ENCODE assay signal across 8 cellular contexts in genomic region chr7:111561659-111561908, GRCh38. TPM values are rescaled to one million over a fixed set of nuclear protein-coding genes. Genes with fewer than 3 reads are reported as not detected.
DNase-seq lines count a peak whose midpoint lies in the region; ATAC-seq lines count a peak whose summit lies in the region.

No MANE protein-coding gene starts in this region.

- peaks cover 10% of the 10 kb centered on the region for H3K36me3 Mint-ChIP-seq in T-helper 1 cell treated with Interleukin-12 subunit alpha and Interleukin-12 subunit beta and Interleukin-4 antibody, amounts not matched to agents 30 μg/mL and 1 μg/mL, for 36 hours (ENCODE audit: low read depth)
- peaks cover 13% of the 10 kb centered on the region for H3K36me3 Mint-ChIP-seq in activated CD8-positive, alpha-beta memory T cell treated with anti-CD3 and anti-CD28 coated beads, Interleukin-2, amount 10 ng/mL, durations not matched to agents 7 days and 5 days
- H3K36me3 Mint-ChIP-seq in stimulated activated naive B cell treated with anti-CD40 and anti-IgM and Interleukin-4, amounts not matched to agents 10 μg/mL and 1 μg/mL and 100 μg/mL, for 72 hours: peaks cover 15 to 21% of the 10 kb centered on the region in 2 donors

- no peaks in the 10 kb centered on the region for H3K27me3 ChIP-seq in iPS-18a (ENCODE audit: control insufficient read depth, insufficient read depth, low read length)

- DNase-seq in T-helper 1 cell (no peak), AG20443 (ENCODE audit: low spot score) (no peak), kidney tubule cell (ENCODE audit: low spot score) (no peak)
- no peak for DNase-seq in activated CD8-positive, alpha-beta memory T cell treated with anti-CD3 and anti-CD28 coated beads, Interleukin-2, amount 10 ng/mL, durations not matched to agents 7 days and 5 days
- DNase-seq in stimulated activated naive B cell treated with anti-CD40 and anti-IgM and Interleukin-4, amounts not matched to agents 10 μg/mL and 1 μg/mL and 100 μg/mL, for 72 hours: no peak

- ATAC-seq in activated CD8-positive, alpha-beta memory T cell treated with anti-CD3 and anti-CD28 coated beads, Interleukin-2, amount 10 ng/mL, durations not matched to agents 7 days and 5 days: no peak
- no peak for ATAC-seq in stimulated activated naive B cell treated with anti-CD40 and anti-IgM and Interleukin-4, amounts not matched to agents 10 μg/mL and 1 μg/mL and 100 μg/mL, for 72 hours (replicated peaks)
- no peak for ATAC-seq in GM21515 (IDR thresholded peaks at IDR 0.05; ENCODE audit: unreplicated experiment)

- no peaks in the 10 kb centered on the region for H3K9me3 ChIP-seq in iPS-18a (ENCODE audit: control insufficient read depth, low read depth, low read length)

- H3K27ac Mint-ChIP-seq in T-helper 1 cell treated with Interleukin-12 subunit alpha and Interleukin-12 subunit beta and Interleukin-4 antibody, amounts not matched to agents 30 μg/mL and 1 μg/mL, for 36 hours: peak overlapping the region; percentile 78
- peak overlapping the region; percentile 72 for H3K27ac Mint-ChIP-seq in activated CD8-positive, alpha-beta memory T cell treated with anti-CD3 and anti-CD28 coated beads, Interleukin-2, amount 10 ng/mL, durations not matched to agents 7 days and 5 days
- peak overlapping the region; percentile 96 for H3K27ac Mint-ChIP-seq in stimulated activated naive B cell treated with anti-CD40 and anti-IgM and Interleukin-4, amounts not matched to agents 10 μg/mL and 1 μg/mL and 100 μg/mL, for 72 hours

- H3K27ac ChIP-seq in iPS-18a (ENCODE audit: low read length): no peak overlapping the region

- H3K4me3 ChIP-seq in iPS-18a (ENCODE audit: low read length): peak overlapping the region; percentile 69

- H3K36me3 ChIP-seq in iPS-18a (ENCODE audit: control insufficient read depth, low read depth, low read length): peaks cover 7% of the 10 kb centered on the region

- CTCF ChIA-PET in activated CD8-positive, alpha-beta memory T cell treated with anti-CD3 and anti-CD28 coated beads, Interleukin-2, amount 10 ng/mL, durations not matched to agents 7 days and 5 days (lab: Charles Lee): interaction anchor here (0.8 kb wide), 1 partner anchor 423 kb away, joined by 3 read pairs; no protein-coding TSS in a partner anchor

- peak overlapping the region; percentile 75 for H3K9ac ChIP-seq in iPS-18a (ENCODE audit: low read length)

- H3K9me3 Mint-ChIP-seq in T-helper 1 cell treated with Interleukin-12 subunit alpha and Interleukin-12 subunit beta and Interleukin-4 antibody, amounts not matched to agents 30 μg/mL and 1 μg/mL, for 36 hours: no peaks in the 10 kb centered on the region
- H3K9me3 Mint-ChIP-seq in activated CD8-positive, alpha-beta memory T cell treated with anti-CD3 and anti-CD28 coated beads, Interleukin-2, amount 10 ng/mL, durations not matched to agents 7 days and 5 days (ENCODE audit: low read depth): no peaks in the 10 kb centered on the region
- H3K9me3 Mint-ChIP-seq in stimulated activated naive B cell treated with anti-CD40 and anti-IgM and Interleukin-4, amounts not matched to agents 10 μg/mL and 1 μg/mL and 100 μg/mL, for 72 hours: peaks cover 0 to 1% of the 10 kb centered on the region in 2 donors

- H3K4me3 Mint-ChIP-seq in T-helper 1 cell treated with Interleukin-12 subunit alpha and Interleukin-12 subunit beta and Interleukin-4 antibody, amounts not matched to agents 30 μg/mL and 1 μg/mL, for 36 hours: peak overlapping the region; percentile 78
- peak overlapping the region; percentile 78 for H3K4me3 Mint-ChIP-seq in activated CD8-positive, alpha-beta memory T cell treated with anti-CD3 and anti-CD28 coated beads, Interleukin-2, amount 10 ng/mL, durations not matched to agents 7 days and 5 days
- H3K4me3 Mint-ChIP-seq in stimulated activated naive B cell treated with anti-CD40 and anti-IgM and Interleukin-4, amounts not matched to agents 10 μg/mL and 1 μg/mL and 100 μg/mL, for 72 hours: peak overlapping the region; percentile 90 to 95

- peaks cover 18% of the 10 kb centered on the region for H3K4me1 ChIP-seq in iPS-18a (ENCODE audit: control insufficient read depth, low read depth, low read length)

- H3K27me3 Mint-ChIP-seq in T-helper 1 cell treated with Interleukin-12 subunit alpha and Interleukin-12 subunit beta and Interleukin-4 antibody, amounts not matched to agents 30 μg/mL and 1 μg/mL, for 36 hours (ENCODE audit: low read depth): peaks cover 10% of the 10 kb centered on the region
- no peaks in the 10 kb centered on the region for H3K27me3 Mint-ChIP-seq in activated CD8-positive, alpha-beta memory T cell treated with anti-CD3 and anti-CD28 coated beads, Interleukin-2, amount 10 ng/mL, durations not matched to agents 7 days and 5 days
- peaks cover 0 to 6% of the 10 kb centered on the region in 2 donors for H3K27me3 Mint-ChIP-seq in stimulated activated naive B cell treated with anti-CD40 and anti-IgM and Interleukin-4, amounts not matched to agents 10 μg/mL and 1 μg/mL and 100 μg/mL, for 72 hours

- peaks cover 22% of the 10 kb centered on the region for H3K4me1 Mint-ChIP-seq in T-helper 1 cell treated with Interleukin-12 subunit alpha and Interleukin-12 subunit beta and Interleukin-4 antibody, amounts not matched to agents 30 μg/mL and 1 μg/mL, for 36 hours (ENCODE audit: low read depth)
- H3K4me1 Mint-ChIP-seq in activated CD8-positive, alpha-beta memory T cell treated with anti-CD3 and anti-CD28 coated beads, Interleukin-2, amount 10 ng/mL, durations not matched to agents 7 days and 5 days: peaks cover 31% of the 10 kb centered on the region
- peaks cover 24 to 57% of the 10 kb centered on the region in 2 donors for H3K4me1 Mint-ChIP-seq in stimulated activated naive B cell treated with anti-CD40 and anti-IgM and Interleukin-4, amounts not matched to agents 10 μg/mL and 1 μg/mL and 100 μg/mL, for 72 hours

RNA-seq across cellular contexts. Expression of gene IMMP2L, which starts 0.7 kb away (rescaled TPM):
- total RNA-seq in activated CD8-positive, alpha-beta memory T cell treated with anti-CD3 and anti-CD28 coated beads, Interleukin-2, amount 10 ng/mL, durations not matched to agents 7 days and 5 days: 10 to 100 TPM; 11.5 to 13.1 TPM
